In the genomic region with DNA sequence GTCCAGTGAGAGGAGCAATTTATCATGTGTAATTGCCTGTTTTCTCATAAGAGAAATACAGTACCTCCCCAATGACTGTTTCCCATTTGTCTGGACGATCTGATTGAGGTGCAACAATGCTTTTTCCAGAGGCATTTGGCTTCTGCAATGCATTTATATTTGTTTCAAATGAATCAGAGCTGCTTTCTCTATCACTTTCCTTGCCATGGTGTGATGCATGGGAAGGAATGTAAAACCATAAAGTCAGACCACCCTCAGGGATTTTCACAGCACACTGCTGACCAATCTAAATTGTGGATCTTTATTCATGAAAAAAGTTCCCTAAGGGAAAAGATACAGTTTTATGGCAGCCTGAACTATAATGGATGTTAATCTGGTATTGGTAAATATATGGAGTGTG, we compare ENCODE assay signal across 21 cellular contexts.
DNase-seq lines count a peak whose midpoint lies in the region; TF ChIP-seq lines count a peak whose summit lies in the region.
"Had no signal": no experiment of that assay in that cellular context is flagged by ENCODE, and none has a peak within 500 bp of the region (broad histone marks: within the 10 kb centered on the region; RNA-seq: fewer than 3 reads in every experiment).

No MANE protein-coding gene starts in this region.

- no peaks in the 10 kb centered on the region for H3K36me3 ChIP-seq in left ventricle myocardium inferior
- H3K36me3 ChIP-seq: BE2C, SJCRH30 had no signal

- no peaks in the 10 kb centered on the region; the same call in 1 of the 2 replicates for H3K27me3 Mint-ChIP-seq in HFFc6 (ENCODE audit: insufficient read depth)
- H3K27me3 Mint-ChIP-seq: CD4-positive, alpha-beta memory T cell had no signal

- H3K9me3 Mint-ChIP-seq in HFFc6: no peaks in the 10 kb centered on the region

- intact Hi-C loops in left ventricle myocardium inferior (cut with micrococcal nuclease): no loop called here

- TF ChIP-seq CTCF in HFFc6 (IDR thresholded peaks at IDR 0.05) (no peak), left ventricle myocardium inferior (IDR thresholded peaks at IDR 0.05; ENCODE audit: borderline replicate concordance) (no peak)

- no peaks in the 10 kb centered on the region for H3K36me3 Mint-ChIP-seq in HFFc6 (ENCODE audit: low read depth)
- H3K36me3 Mint-ChIP-seq: CD4-positive, alpha-beta memory T cell had no signal

- H3K27ac Mint-ChIP-seq in HFFc6: peak overlapping the region; percentile 43; the same call in 1 of the 2 replicates
- H3K27ac Mint-ChIP-seq: CD4-positive, alpha-beta memory T cell had no signal

- H3K27me3 ChIP-seq in left ventricle myocardium inferior (ENCODE audit: low read depth): no peaks in the 10 kb centered on the region
- H3K27me3 ChIP-seq: BE2C had no signal

- peaks cover 13% of the 10 kb centered on the region for H3K4me1 Mint-ChIP-seq in HFFc6 (ENCODE audit: low read depth)
- H3K4me1 Mint-ChIP-seq: CD4-positive, alpha-beta memory T cell had no signal

- peak; percentile 34 for DNase-seq in AG20443 (ENCODE audit: low spot score)
- DNase-seq in HFFc6: peak; percentile 62
- DNase-seq in astrocyte of the hippocampus (ENCODE audit: low read depth, low spot score): peak; percentile 62
- DNase-seq in skeletal muscle cell (ENCODE audit: low read depth): peak; percentile 87
- no peak for DNase-seq in caudate nucleus (lab: John Stamatoyannopoulos, UW)
- no peak for DNase-seq in left ventricle myocardium inferior
- DNase-seq in pons (ENCODE audit: low spot score): no peak
- DNase-seq: BE2C; Calu3; CD4-positive, alpha-beta memory T cell; DMS53; HCEC 1CT; KBM-7; NCI-H146; NCI-H2081; NCI-H510A treated with DMSO at 0.1 percent for 48 hours; NCI-H82; PC-3; SJCRH30 had no signal

- no peaks in the 10 kb centered on the region for H3K9me3 ChIP-seq in left ventricle myocardium inferior (replicated peaks)
- H3K9me3 ChIP-seq: BE2C, SJCRH30 had no signal

- H3K4me3 Mint-ChIP-seq in HFFc6: no peak overlapping the region
- H3K4me3 Mint-ChIP-seq: CD4-positive, alpha-beta memory T cell had no signal

- H3K4me3 ChIP-seq in skeletal muscle cell (ENCODE audit: low read depth, low read length): no peak overlapping the region
- H3K4me3 ChIP-seq in left ventricle myocardium inferior: no peak overlapping the region
- H3K4me3 ChIP-seq: GM12878, SJCRH30 had no signal

- H3K27ac ChIP-seq in caudate nucleus (ENCODE audit: low read depth, low read length) (no peak overlapping the region), left ventricle myocardium inferior (replicated peaks) (no peak overlapping the region)
- H3K27ac ChIP-seq: RWPE1, SJCRH30 had no signal

- no peaks in the 10 kb centered on the region for H3K4me1 ChIP-seq in left ventricle myocardium inferior
- H3K4me1 ChIP-seq: BE2C, SJCRH30 had no signal

Comparison
In these comparisons a context has a peak if more than half of its experiments do, and no peak if none do; other contexts are left out.
1. DNase-seq: peak in AG20443 (single experiment), HFFc6 (single experiment), astrocyte of the hippocampus (single experiment) and skeletal muscle cell (single experiment); none in caudate nucleus (0 of 61), left ventricle myocardium inferior (single experiment) and pons (single experiment).